1 cellular context compared by ENCODE assay signal in genomic region chr1:169570172-169570574, GRCh38.
A peak's percentile ranks its signal among the peaks of the same experiment; 100 is the strongest.
TF ChIP-seq lines count a peak whose summit lies in the region.

No MANE protein-coding gene starts in this region.

TF ChIP-seq in HepG2, 621 proteins besides CTCF, POLR2A, EP300 and RAD21 (continued from another document and continues in another):
- TF ChIP-seq FUBP1 (CRISPR knock-in tag; IDR thresholded peaks at IDR 0.05; ENCODE audit: borderline replicate concordance) (no peak), HMGXB3 (CRISPR knock-in tag; IDR thresholded peaks at IDR 0.05; ENCODE audit: borderline replicate concordance) (no peak), KLF9 (CRISPR knock-in tag; IDR thresholded peaks at IDR 0.05; ENCODE audit: low read depth) (no peak), SP140L (CRISPR knock-in tag; IDR thresholded peaks at IDR 0.05; ENCODE audit: borderline replicate concordance) (no peak), MXD4 (CRISPR knock-in tag; IDR thresholded peaks at IDR 0.05) (no peak), ZNF619 (CRISPR knock-in tag; IDR thresholded peaks at IDR 0.05) (no peak), ZNF720 (CRISPR knock-in tag; IDR thresholded peaks at IDR 0.05) (no peak), ZSCAN25 (CRISPR knock-in tag; IDR thresholded peaks at IDR 0.05) (no peak), ATRX (CRISPR knock-in tag; IDR thresholded peaks at IDR 0.05; ENCODE audit: borderline replicate concordance) (no peak), ZNF407 (CRISPR knock-in tag; IDR thresholded peaks at IDR 0.05; ENCODE audit: not compliant biosample characterization) (no peak), NFAT5 (CRISPR knock-in tag; IDR thresholded peaks at IDR 0.05) (no peak), RFXANK (CRISPR knock-in tag; IDR thresholded peaks at IDR 0.05) (no peak), ZNF841 (CRISPR knock-in tag; IDR thresholded peaks at IDR 0.05; ENCODE audit: borderline replicate concordance) (no peak), JARID2 (CRISPR knock-in tag; IDR thresholded peaks at IDR 0.05; ENCODE audit: insufficient replicate concordance) (no peak), SETDB1 (CRISPR knock-in tag; IDR thresholded peaks at IDR 0.05; ENCODE audit: borderline replicate concordance) (no peak), ZNF138 (CRISPR knock-in tag; IDR thresholded peaks at IDR 0.05; ENCODE audit: low read depth) (no peak), RERE (CRISPR knock-in tag; IDR thresholded peaks at IDR 0.05; ENCODE audit: low read depth) (0 out of 2 replicates have a peak, but pooled peaks have one; percentile 26), ATF4 (CRISPR knock-in tag; IDR thresholded peaks at IDR 0.05) (0 out of 4 replicates have a peak, but pooled peaks of 1 of the 2 experiments have one; percentile 32)
